In the genomic region with DNA sequence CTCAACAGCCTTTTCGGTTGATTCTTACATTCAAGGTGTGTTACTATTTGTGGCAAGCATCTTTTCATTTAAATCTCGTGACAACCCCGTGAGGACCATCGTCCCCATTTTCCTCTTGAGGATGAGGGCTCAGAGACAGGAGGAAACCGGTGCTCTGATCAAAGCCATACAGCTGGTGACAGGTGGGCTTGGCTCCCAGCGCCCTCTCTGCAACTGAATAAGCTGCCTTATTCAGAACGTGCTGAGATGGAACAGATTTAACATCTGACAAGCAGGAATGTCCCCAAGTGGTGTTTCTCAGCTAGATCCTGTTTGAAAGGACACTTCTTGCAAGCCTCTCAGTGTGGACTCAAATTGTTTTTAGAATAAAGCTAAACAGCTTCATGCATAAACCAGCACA, we compare ENCODE assay signal across 10 cellular contexts. TPM values are rescaled to one million over a fixed set of nuclear protein-coding genes. Genes with fewer than 3 reads are reported as not detected.
DNase-seq lines count a peak whose midpoint lies in the region; ATAC-seq and TF ChIP-seq lines count a peak whose summit lies in the region.
"Had no signal": no experiment of that assay in that cellular context is flagged by ENCODE, and none has a peak within 500 bp of the region (broad histone marks: within the 10 kb centered on the region; RNA-seq: fewer than 3 reads in every experiment).

No MANE protein-coding gene starts in this region.

- no peak overlapping the region for H3K4me2 ChIP-seq in neuronal stem cell (ENCODE audit: insufficient read depth, low read length, poor library complexity, severe bottlenecking)

- H2BK120ac ChIP-seq in neuronal stem cell (ENCODE audit: low read depth, low read length): no peak overlapping the region

- H3K4me3 ChIP-seq in muscle layer of colon (ENCODE audit: low read depth in 1 of 2, low read length in 2 of 2): peak overlapping the region in 1 of 2 donors; percentile 61
- no peak overlapping the region for H3K4me3 ChIP-seq in tibial nerve
- no peak overlapping the region for H3K4me3 ChIP-seq in neuronal stem cell (ENCODE audit: low read length in 2 of 2)
- H3K4me3 ChIP-seq: SK-N-MC had no signal

- H3K27ac ChIP-seq in muscle layer of colon (ENCODE audit: low read depth, low read length) (no peak overlapping the region), tibial nerve (no peak overlapping the region), neuronal stem cell (replicated peaks; ENCODE audit: low read length) (no peak overlapping the region)
- H3K27ac ChIP-seq: SK-N-MC had no signal

- H3K27me3 Mint-ChIP-seq in activated CD8-positive, alpha-beta T cell treated with anti-CD3 and anti-CD28 coated beads, Interleukin-2, amount 10 ng/mL, durations not matched to agents 7 days and 5 days (ENCODE audit: low read depth): no peaks in the 10 kb centered on the region

- no peak for DNase-seq in activated CD8-positive, alpha-beta T cell treated with anti-CD3 and anti-CD28 coated beads, Interleukin-2, amount 10 ng/mL, durations not matched to agents 7 days and 5 days
- DNase-seq in ureter (ENCODE audit: low spot score): no peak
- no peak for DNase-seq in tibial nerve (ENCODE audit: low spot score in 2 of 2)
- DNase-seq in neuronal stem cell (ENCODE audit: low spot score): no peak
- DNase-seq: H9, stomach had no signal

- no peak overlapping the region for H4K91ac ChIP-seq in neuronal stem cell (ENCODE audit: low read depth, low read length, poor library complexity)

- no peak overlapping the region for H2AK5ac ChIP-seq in neuronal stem cell (ENCODE audit: low read depth, low read length)

- no peak overlapping the region for H2AFZ ChIP-seq in neuronal stem cell (ENCODE audit: low read length)

- H3K79me1 ChIP-seq in neuronal stem cell (ENCODE audit: low read depth, low read length): no peaks in the 10 kb centered on the region

- H3K4me1 Mint-ChIP-seq in activated CD8-positive, alpha-beta T cell treated with anti-CD3 and anti-CD28 coated beads, Interleukin-2, amount 10 ng/mL, durations not matched to agents 7 days and 5 days (ENCODE audit: low read depth): no peaks in the 10 kb centered on the region
- H3K4me1 Mint-ChIP-seq: H9 had no signal

- no peak overlapping the region for H3K23ac ChIP-seq in neuronal stem cell (ENCODE audit: low read depth, low read length, poor library complexity)

- H2BK5ac ChIP-seq in neuronal stem cell (ENCODE audit: low read length): no peak overlapping the region

- H3K9ac ChIP-seq in ES-I3 (ENCODE audit: low read depth, low read length) (peak overlapping the region; percentile 37; the same call in 1 of the 2 replicates), muscle layer of colon (ENCODE audit: low read length) (peak overlapping the region; percentile 68), neuronal stem cell (ENCODE audit: low read depth, low read length, poor library complexity) (no peak overlapping the region)

- no peaks in the 10 kb centered on the region for H3K9me3 Mint-ChIP-seq in activated CD8-positive, alpha-beta T cell treated with anti-CD3 and anti-CD28 coated beads, Interleukin-2, amount 10 ng/mL, durations not matched to agents 7 days and 5 days (ENCODE audit: insufficient read depth)
- H3K9me3 Mint-ChIP-seq: H9 had no signal

- TF ChIP-seq POLR2A in tibial nerve (IDR thresholded peaks at IDR 0.05): no peak

- WGBS in tibial nerve, 2 donors: 83 to 86% methylated on average over 7 of the region's 7 CpGs
- WGBS in neuronal stem cell (ENCODE audit: extremely low coverage in 2 of 2, insufficient read length in 2 of 2, insufficient replicate concordance in 1 of 2), 2 donors: no CpG with 5 or more reads among the region's 7 CpGs

- H3K9me3 ChIP-seq in ES-I3 (ENCODE audit: control insufficient read depth, insufficient read depth, low read length) (no peaks in the 10 kb centered on the region), muscle layer of colon (ENCODE audit: low read length) (no peaks in the 10 kb centered on the region), tibial nerve (no peaks in the 10 kb centered on the region), neuronal stem cell (replicated peaks in 1 of 2; ENCODE audit: control insufficient read depth in 2 of 2, insufficient read depth in 1 of 2, low read depth in 1 of 2, low read length in 2 of 2) (no peaks in the 10 kb centered on the region)
- H3K9me3 ChIP-seq: stomach had no signal

- peak; percentile 11 for ATAC-seq in HG02973 (IDR thresholded peaks at IDR 0.05; ENCODE audit: unreplicated experiment)
- ATAC-seq in activated CD8-positive, alpha-beta T cell treated with anti-CD3 and anti-CD28 coated beads, Interleukin-2, amount 10 ng/mL, durations not matched to agents 7 days and 5 days: no peak

- H3K4me1 ChIP-seq in ES-I3 (ENCODE audit: insufficient read depth, low read length) (peaks cover 7% of the 10 kb centered on the region; the same call in 1 of the 2 replicates), muscle layer of colon (ENCODE audit: insufficient read depth, low read length) (peaks cover 7% of the 10 kb centered on the region), tibial nerve (no peaks in the 10 kb centered on the region), neuronal stem cell (ENCODE audit: control insufficient read depth in 2 of 2, insufficient read depth in 1 of 2, low read depth in 1 of 2, low read length in 2 of 2) (no peaks in the 10 kb centered on the region)
- H3K4me1 ChIP-seq: stomach had no signal

- H2BK15ac ChIP-seq in neuronal stem cell (ENCODE audit: low read length): no peak overlapping the region

- no peak overlapping the region for H3K14ac ChIP-seq in neuronal stem cell (ENCODE audit: low read length)

- H3K36me3 ChIP-seq in ES-I3 (ENCODE audit: insufficient read depth, low read length) (peaks cover 16% of the 10 kb centered on the region; the same call in 1 of the 2 replicates), muscle layer of colon (ENCODE audit: insufficient read depth, low read length) (peaks cover 5% of the 10 kb centered on the region), tibial nerve (peaks cover 0 to 81% (median 0%) of the 10 kb centered on the region in 3 donors), neuronal stem cell (replicated peaks in 1 of 2; ENCODE audit: control insufficient read depth in 2 of 2, insufficient read depth in 2 of 2, low read length in 2 of 2) (peaks cover 17 to 37% of the 10 kb centered on the region in 2 donors)

- H4K8ac ChIP-seq in neuronal stem cell (ENCODE audit: low read depth, low read length): no peak overlapping the region

- TF ChIP-seq EP300 in tibial nerve (IDR thresholded peaks at IDR 0.05): no peak

- POLR2A ChIA-PET in activated CD8-positive, alpha-beta T cell treated with anti-CD3 and anti-CD28 coated beads, Interleukin-2, amount 10 ng/mL, durations not matched to agents 7 days and 5 days (lab: Charles Lee): no interaction called here

- H3K4ac ChIP-seq in neuronal stem cell (ENCODE audit: low read length): no peak overlapping the region

- CTCF ChIA-PET in activated CD8-positive, alpha-beta T cell treated with anti-CD3 and anti-CD28 coated beads, Interleukin-2, amount 10 ng/mL, durations not matched to agents 7 days and 5 days (lab: Charles Lee): interaction anchor here (0.7 to 4.5 kb wide), 9 partner anchors 9 to 292 kb away, joined by 3 to 100 read pairs (median 8); partner anchors contain the start of gene RASGEF1C

- H2BK12ac ChIP-seq in neuronal stem cell (ENCODE audit: low read length): no peak overlapping the region

- no peaks in the 10 kb centered on the region for H3K36me3 Mint-ChIP-seq in activated CD8-positive, alpha-beta T cell treated with anti-CD3 and anti-CD28 coated beads, Interleukin-2, amount 10 ng/mL, durations not matched to agents 7 days and 5 days (ENCODE audit: low read depth)

- no peak overlapping the region for H3K18ac ChIP-seq in neuronal stem cell (ENCODE audit: low read length)

- no peak overlapping the region for H3K27ac Mint-ChIP-seq in activated CD8-positive, alpha-beta T cell treated with anti-CD3 and anti-CD28 coated beads, Interleukin-2, amount 10 ng/mL, durations not matched to agents 7 days and 5 days
- H3K27ac Mint-ChIP-seq: H9 had no signal

- peak overlapping the region; percentile 28 for H3K4me3 Mint-ChIP-seq in activated CD8-positive, alpha-beta T cell treated with anti-CD3 and anti-CD28 coated beads, Interleukin-2, amount 10 ng/mL, durations not matched to agents 7 days and 5 days
- H3K4me3 Mint-ChIP-seq: H9 had no signal

- TF ChIP-seq CTCF in tibial nerve (IDR thresholded peaks at IDR 0.05): no peak

- no peaks in the 10 kb centered on the region for H3K27me3 ChIP-seq in muscle layer of colon (ENCODE audit: control insufficient read depth in 1 of 2, insufficient read depth in 2 of 2, low read length in 2 of 2)
- no peaks in the 10 kb centered on the region for H3K27me3 ChIP-seq in tibial nerve
- H3K27me3 ChIP-seq in neuronal stem cell (ENCODE audit: control insufficient read depth in 3 of 3, insufficient read depth in 3 of 3, low read depth in 1 of 3, low read length in 3 of 3): no peaks in the 10 kb centered on the region

RNA-seq across cellular contexts. Expression of gene MAPK9, which starts 22.2 kb away (rescaled TPM):
- 10 to 100 TPM; 42.6 to 44.6 TPM for total RNA-seq in activated CD8-positive, alpha-beta T cell treated with anti-CD3 and anti-CD28 coated beads, Interleukin-2, amount 10 ng/mL, durations not matched to agents 7 days and 5 days
- total RNA-seq in ureter (40.5 TPM), tibial nerve (10 to 100 TPM; 21.2 to 31.2 (median 27.5) TPM)
- polyA plus RNA-seq in neuronal stem cell (2013, experiment 1 of 2): 19.1 TPM
- polyA plus RNA-seq in neuronal stem cell (2013, experiment 2 of 2): 20.1 TPM

RNA-seq across cellular contexts. Expression of gene GFPT2, which starts 39.0 kb away (rescaled TPM):
- under 1 TPM in 1 of 2 experiments, not detected in 1; 0.13 TPM for total RNA-seq in activated CD8-positive, alpha-beta T cell treated with anti-CD3 and anti-CD28 coated beads, Interleukin-2, amount 10 ng/mL, durations not matched to agents 7 days and 5 days
- total RNA-seq in ureter (20.0 TPM), tibial nerve (10 to 100 TPM; 36.1 to 64.5 (median 49.2) TPM)
- 17.6 TPM for polyA plus RNA-seq in neuronal stem cell (2013, experiment 1 of 2)
- 16.4 TPM for polyA plus RNA-seq in neuronal stem cell (2013, experiment 2 of 2)

Comparison
In these comparisons a context has a peak if more than half of its experiments do, and no peak if none do; other contexts are left out.
1. RNA of gene GFPT2, which starts 39.0 kb away (total RNA-seq): 36.1 to 64.5 TPM in tibial nerve and 20.0 TPM in ureter (single experiment); 0.13 TPM in activated CD8-positive, alpha-beta T cell treated with anti-CD3 and anti-CD28 coated beads, Interleukin-2, amount 10 ng/mL, durations not matched to agents 7 days and 5 days; every median in the first group is over 10 times any median in the second.